ENCODE assay signal across 11 cellular contexts in genomic region chr9:88992556-88992955, GRCh38. TPM values are rescaled to one million over a fixed set of nuclear protein-coding genes. Genes with fewer than 3 reads are reported as not detected.
DNase-seq lines count a peak whose midpoint lies in the region; ATAC-seq and TF ChIP-seq lines count a peak whose summit lies in the region.
"Had no signal": no experiment of that assay in that cellular context is flagged by ENCODE, and none has a peak within 500 bp of the region (broad histone marks: within the 10 kb centered on the region; RNA-seq: fewer than 3 reads in every experiment).

No MANE protein-coding gene starts in this region.

- H3K9me3 Mint-ChIP-seq in CD14-positive monocyte (peaks cover 0 to 2% (median 0%) of the 10 kb centered on the region in 7 donors), progenitor cell of endocrine pancreas (ENCODE audit: low read depth) (no peaks in the 10 kb centered on the region)

- no peak for TF ChIP-seq CTCF in CD14-positive monocyte (IDR thresholded peaks at IDR 0.05)
- no peak for TF ChIP-seq CTCF in PC-3 (conservative IDR thresholded peaks at IDR 0.05; ENCODE audit: low read depth, low read length)
- TF ChIP-seq CTCF in foreskin fibroblast (IDR thresholded peaks at IDR 0.05; ENCODE audit: low read depth, low read length): no peak
- no peak for TF ChIP-seq CTCF in progenitor cell of endocrine pancreas (IDR thresholded peaks at IDR 0.05; ENCODE audit: unreplicated experiment)

- H3K4me3 Mint-ChIP-seq in CD14-positive monocyte: peak overlapping the region; percentile 96 to 97
- H3K4me3 Mint-ChIP-seq in progenitor cell of endocrine pancreas (ENCODE audit: low read depth): peak overlapping the region; percentile 82

- H3K36me3 ChIP-seq in PC-3 (ENCODE audit: low read depth, low read length): no peaks in the 10 kb centered on the region

- peak overlapping the region; percentile 20 to 98 (median 90) for H3K27ac Mint-ChIP-seq in CD14-positive monocyte
- no peak overlapping the region for H3K27ac Mint-ChIP-seq in progenitor cell of endocrine pancreas

- TSS peak; percentile 51 for BruUV-seq in PC-3 (replicated peaks; lab: Mats Ljungman, UMichigan)

- H3K9me3 ChIP-seq in PC-3 (ENCODE audit: low read length): no peaks in the 10 kb centered on the region

- H3K79me2 ChIP-seq in PC-3 (ENCODE audit: low read length): peaks cover 31% of the 10 kb centered on the region

- H3K4me2 ChIP-seq in PC-3 (ENCODE audit: low read length): peak overlapping the region; percentile 97

- no peak for ATAC-seq in PC-3
- ATAC-seq in GM19328 (IDR thresholded peaks at IDR 0.05; ENCODE audit: unreplicated experiment): no peak
- ATAC-seq: K562 had no signal

- peaks cover 12% of the 10 kb centered on the region; the same call in 1 of the 2 replicates for H3K4me1 ChIP-seq in PC-3 (ENCODE audit: insufficient read depth, low read length)

- peaks cover 46 to 49% of the 10 kb centered on the region in 2 donors for H3K36me3 Mint-ChIP-seq in CD14-positive monocyte
- no peaks in the 10 kb centered on the region for H3K36me3 Mint-ChIP-seq in progenitor cell of endocrine pancreas (ENCODE audit: insufficient read depth)

- 0 out of 2 replicates have a peak overlapping the region, but pooled peaks have one; percentile 54 for H3K9ac ChIP-seq in PC-3 (ENCODE audit: low read length)

- CTCF ChIA-PET in PC-3 (lab: Charles Lee): no interaction called here

- intact Hi-C loops in CD14-positive monocyte (cut with micrococcal nuclease) (loop anchor here in 1 of 2 donors (5.0 kb wide), 1 partner anchor 55 kb away; no protein-coding TSS in a partner anchor), PC-3 (cut with micrococcal nuclease) (loop anchor here (5.0 kb wide), 1 partner anchor 215 kb away; no protein-coding TSS in a partner anchor)

- H3K27me3 Mint-ChIP-seq in CD14-positive monocyte (ENCODE audit: low read depth in 3 of 3): peaks cover 0 to 2% (median 0%) of the 10 kb centered on the region in 3 donors
- H3K27me3 Mint-ChIP-seq in progenitor cell of endocrine pancreas: peaks cover 45% of the 10 kb centered on the region

- H4K20me1 ChIP-seq in PC-3 (ENCODE audit: low read length): no peaks in the 10 kb centered on the region

- H2AFZ ChIP-seq in PC-3 (ENCODE audit: low read length): no peak overlapping the region

- no peaks in the 10 kb centered on the region for H3K27me3 ChIP-seq in PC-3 (ENCODE audit: low read length)

- H3K9me2 ChIP-seq in PC-3 (replicated peaks; ENCODE audit: low read length): no peaks in the 10 kb centered on the region

- no peaks in the 10 kb centered on the region for H3F3A ChIP-seq in PC-3 (ENCODE audit: low read length, unreplicated experiment)

- POLR2A ChIA-PET in PC-3 (lab: Charles Lee; ENCODE audit: unreplicated experiment): no interaction called here

- DNase-seq in CD14-positive monocyte (ENCODE audit: low spot score) (no peak), PC-3 (no peak), foreskin fibroblast (peak in 1 of 2 donors; percentile 53), progenitor cell of endocrine pancreas (ENCODE audit: low spot score, unreplicated experiment) (no peak), middle frontal gyrus (ENCODE audit: extremely low spot score, low spot score) (no peak), NCI-H146 treated with DMSO at 0.1 percent for 48 hours (lab: John Stamatoyannopoulos, UW; ENCODE audit: unreplicated experiment) (no peak), DMS79 treated with DMSO at 0.1 percent for 48 hours (lab: John Stamatoyannopoulos, UW) (no peak)
- DNase-seq: NCI-H524; stimulated activated CD4-positive, alpha-beta T cell treated with anti-CD3 and anti-CD28 coated beads, Interleukin-4, amount 100 ng/mL, for 1 hour had no signal

- H3K4me1 Mint-ChIP-seq in CD14-positive monocyte: peaks cover 76% of the 10 kb centered on the region
- H3K4me1 Mint-ChIP-seq in progenitor cell of endocrine pancreas (ENCODE audit: low read depth): peaks cover 6% of the 10 kb centered on the region

- H3K4me3 ChIP-seq in PC-3 (ENCODE audit: low read length) (peak overlapping the region; percentile 92), foreskin fibroblast (ENCODE audit: low read depth in 1 of 2, low read length in 2 of 2) (peak overlapping the region; percentile 87 to 100)
- H3K4me3 ChIP-seq: K562 had no signal

- no peak overlapping the region for H3K27ac ChIP-seq in PC-3 (ENCODE audit: low read length)

RNA-seq across cellular contexts. Expression of gene S1PR3, which starts 1.3 kb away (rescaled TPM):
- 10 to 100 TPM; 28.2 to 30.6 TPM for polyA plus RNA-seq in CD14-positive monocyte
- 8.4 and 10.0 TPM in 2 replicates for total RNA-seq in PC-3 (2014; rRNA removed)
- total RNA-seq in progenitor cell of endocrine pancreas: 1.6 and 1.7 TPM in 2 replicates
